27 cellular contexts compared by ENCODE assay signal in the genomic region with DNA sequence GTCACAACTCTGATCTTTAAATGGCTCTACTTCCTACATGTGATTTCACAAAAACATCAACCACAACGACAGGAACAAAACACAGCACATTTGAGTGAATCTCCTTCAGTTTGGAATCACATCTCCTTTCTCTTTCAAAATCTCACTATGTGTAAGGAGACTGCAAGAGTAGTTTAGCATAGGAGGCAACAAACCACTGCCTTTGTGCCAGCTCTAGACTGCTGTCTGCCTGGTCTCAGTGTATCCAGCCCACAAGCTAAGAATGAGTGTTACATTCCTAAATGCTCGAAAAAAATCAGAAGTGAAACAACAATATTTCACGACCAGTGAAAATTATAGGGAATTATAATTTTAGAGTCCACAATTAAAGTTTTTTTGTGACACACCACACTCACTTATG.
"Had no signal": no experiment of that assay in that cellular context is flagged by ENCODE, and none has a peak within 500 bp of the region (broad histone marks: within the 10 kb centered on the region; RNA-seq: fewer than 3 reads in every experiment).

No MANE protein-coding gene starts in this region.

- H3K36me3 Mint-ChIP-seq: activated naive CD4-positive, alpha-beta T cell treated with anti-CD3 and anti-CD28 coated beads, Interleukin-2, amount 10 ng/mL, durations not matched to agents 7 days and 5 days; activated naive CD8-positive, alpha-beta T cell treated with anti-CD3 and anti-CD28 coated beads, Interleukin-2, amount 10 ng/mL, durations not matched to agents 7 days and 5 days; stimulated activated naive B cell treated with anti-CD40 and anti-IgM and Interleukin-4, amounts not matched to agents 10 μg/mL and 1 μg/mL and 100 μg/mL, for 72 hours had no signal

- H3K36me3 ChIP-seq: brain microvascular endothelial cell, gastrocnemius medialis, left ventricle myocardium inferior, ovary, suprapubic skin, transverse colon had no signal

- H3K27ac Mint-ChIP-seq: activated naive CD4-positive, alpha-beta T cell treated with anti-CD3 and anti-CD28 coated beads, Interleukin-2, amount 10 ng/mL, durations not matched to agents 7 days and 5 days; activated naive CD8-positive, alpha-beta T cell treated with anti-CD3 and anti-CD28 coated beads, Interleukin-2, amount 10 ng/mL, durations not matched to agents 7 days and 5 days; activated T-cell treated with anti-CD3 and anti-CD28 coated beads, Interleukin-2, amount 50 U/mL, for 24 hours; effector memory CD8-positive, alpha-beta T cell; natural killer cell treated with Interleukin-12 subunit alpha and Interleukin-12 subunit beta and Interleukin-15 and Interleukin-18, amount 100 ng/mL, for 72 hours; progenitor cell of endocrine pancreas; stimulated activated naive B cell treated with anti-CD40 and anti-IgM and Interleukin-4, amounts not matched to agents 10 μg/mL and 1 μg/mL and 100 μg/mL, for 72 hours had no signal

- H3K4me1 Mint-ChIP-seq: activated naive CD4-positive, alpha-beta T cell treated with anti-CD3 and anti-CD28 coated beads, Interleukin-2, amount 10 ng/mL, durations not matched to agents 7 days and 5 days; activated naive CD8-positive, alpha-beta T cell treated with anti-CD3 and anti-CD28 coated beads, Interleukin-2, amount 10 ng/mL, durations not matched to agents 7 days and 5 days; stimulated activated naive B cell treated with anti-CD40 and anti-IgM and Interleukin-4, amounts not matched to agents 10 μg/mL and 1 μg/mL and 100 μg/mL, for 72 hours had no signal

- H3K9me3 ChIP-seq: gastrocnemius medialis, left ventricle myocardium inferior, mucosa of descending colon, ovary, suprapubic skin, transverse colon had no signal

- ATAC-seq: effector memory CD8-positive, alpha-beta T cell; gastrocnemius medialis; mucosa of descending colon; natural killer cell treated with Interleukin-12 subunit alpha and Interleukin-12 subunit beta and Interleukin-15 and Interleukin-18, amount 100 ng/mL, for 72 hours; stimulated activated naive B cell treated with anti-CD40 and anti-IgM and Interleukin-4, amounts not matched to agents 10 μg/mL and 1 μg/mL and 100 μg/mL, for 72 hours had no signal

- H3K27ac ChIP-seq: brain microvascular endothelial cell, gastrocnemius medialis, left ventricle myocardium inferior, ovary, suprapubic skin, transverse colon, VCaP had no signal

- H3K4me3 Mint-ChIP-seq: activated naive CD4-positive, alpha-beta T cell treated with anti-CD3 and anti-CD28 coated beads, Interleukin-2, amount 10 ng/mL, durations not matched to agents 7 days and 5 days; activated naive CD8-positive, alpha-beta T cell treated with anti-CD3 and anti-CD28 coated beads, Interleukin-2, amount 10 ng/mL, durations not matched to agents 7 days and 5 days; activated T-cell treated with anti-CD3 and anti-CD28 coated beads, Interleukin-2, amount 50 U/mL, for 24 hours; effector memory CD8-positive, alpha-beta T cell; natural killer cell treated with Interleukin-12 subunit alpha and Interleukin-12 subunit beta and Interleukin-15 and Interleukin-18, amount 100 ng/mL, for 72 hours; stimulated activated naive B cell treated with anti-CD40 and anti-IgM and Interleukin-4, amounts not matched to agents 10 μg/mL and 1 μg/mL and 100 μg/mL, for 72 hours had no signal

- H3K4me3 ChIP-seq: gastrocnemius medialis, left ventricle myocardium inferior, lung, mucosa of descending colon, ovary, smooth muscle cell, suprapubic skin, transverse colon had no signal

- H3K27me3 Mint-ChIP-seq: activated naive CD4-positive, alpha-beta T cell treated with anti-CD3 and anti-CD28 coated beads, Interleukin-2, amount 10 ng/mL, durations not matched to agents 7 days and 5 days; activated T-cell treated with anti-CD3 and anti-CD28 coated beads, Interleukin-2, amount 50 U/mL, for 24 hours; effector memory CD8-positive, alpha-beta T cell; natural killer cell treated with Interleukin-12 subunit alpha and Interleukin-12 subunit beta and Interleukin-15 and Interleukin-18, amount 100 ng/mL, for 72 hours; progenitor cell of endocrine pancreas; stimulated activated naive B cell treated with anti-CD40 and anti-IgM and Interleukin-4, amounts not matched to agents 10 μg/mL and 1 μg/mL and 100 μg/mL, for 72 hours had no signal

- DNase-seq: activated CD4-positive, alpha-beta T cell treated with anti-CD3 and anti-CD28 coated beads for 4 hours; activated CD4-positive, alpha-beta T cell treated with anti-CD3 and anti-CD28 coated beads, Interleukin-2, amount 50 U/mL, for 4 hours; activated CD8-positive, alpha-beta memory T cell treated with anti-CD3 and anti-CD28 coated beads for 24 hours; activated gamma-delta T cell; activated naive CD4-positive, alpha-beta T cell treated with anti-CD3 and anti-CD28 coated beads, Interleukin-2, amount 10 ng/mL, durations not matched to agents 7 days and 5 days; activated naive CD8-positive, alpha-beta T cell treated with anti-CD3 and anti-CD28 coated beads, Interleukin-2, amount 10 ng/mL, durations not matched to agents 7 days and 5 days; activated T-cell treated with anti-CD3 and anti-CD28 coated beads, Interleukin-2, amount 50 U/mL, for 24 hours; amniotic stem cell; brain microvascular endothelial cell; caudate nucleus; cortex of kidney; effector memory CD8-positive, alpha-beta T cell; erythroblast; gastrocnemius medialis; glutamatergic neuron; left ventricle myocardium inferior; mucosa of descending colon; ovary; stimulated activated CD4-positive, alpha-beta T cell treated with anti-CD3 and anti-CD28 coated beads, Interleukin-1b, Interleukin-23, amount 100 ng/mL, for 48 hours; stimulated activated naive B cell treated with anti-CD40 and anti-IgM and Interleukin-4, amounts not matched to agents 10 μg/mL and 1 μg/mL and 100 μg/mL, for 72 hours; transverse colon had no signal

- H3K4me2 ChIP-seq: smooth muscle cell had no signal

- H3K27me3 ChIP-seq: brain microvascular endothelial cell, gastrocnemius medialis, ovary, suprapubic skin, transverse colon had no signal

- H3K4me1 ChIP-seq: gastrocnemius medialis, left ventricle myocardium inferior, suprapubic skin, transverse colon had no signal
